12 cellular contexts compared by ENCODE assay signal in the genomic region with DNA sequence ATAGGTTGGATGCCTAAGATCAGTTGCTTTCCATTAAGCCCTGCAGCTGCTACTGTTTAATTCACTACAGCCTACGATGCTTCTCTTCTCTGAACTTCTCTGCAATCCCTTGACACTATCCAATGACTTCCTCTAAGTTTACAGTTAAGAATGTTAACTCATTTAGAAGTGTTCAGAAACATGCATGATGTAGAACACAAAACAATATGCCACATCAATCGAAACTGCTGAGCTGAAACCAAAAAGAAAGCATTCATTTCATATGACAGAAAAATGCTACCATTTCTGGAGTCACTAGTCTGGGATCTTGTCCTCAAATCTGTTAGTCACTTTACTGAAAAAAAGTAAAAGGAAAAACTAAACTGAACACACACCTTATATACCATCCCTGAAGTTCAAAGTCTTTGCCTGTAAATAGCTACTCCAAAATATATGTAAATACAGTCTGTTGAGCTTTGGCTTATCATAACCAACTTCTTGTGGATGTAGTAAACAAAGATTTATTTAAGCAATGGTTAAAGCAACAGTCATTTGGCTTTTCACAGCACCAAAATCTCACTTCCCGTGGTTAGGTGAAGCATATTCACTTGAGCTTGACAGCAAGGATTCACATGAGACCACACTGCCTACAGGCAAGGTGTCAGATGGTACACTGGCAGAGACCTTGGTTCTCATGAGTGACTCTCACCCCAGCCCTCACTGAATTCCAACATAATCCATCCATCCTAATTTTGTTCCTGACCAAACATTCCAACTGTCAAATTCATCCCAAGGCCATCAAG.
DNase-seq lines count a peak whose midpoint lies in the region; ATAC-seq, FAIRE-seq and TF ChIP-seq lines count a peak whose summit lies in the region.
"Had no signal": no experiment of that assay in that cellular context is flagged by ENCODE, and none has a peak within 500 bp of the region (broad histone marks: within the 10 kb centered on the region; RNA-seq: fewer than 3 reads in every experiment).

No MANE protein-coding gene starts in this region.

- H3K79me2 ChIP-seq in H9 (ENCODE audit: insufficient read depth, low read length) (no peaks in the 10 kb centered on the region), HepG2 (ENCODE audit: insufficient read depth, low read length) (no peaks in the 10 kb centered on the region)

- H3K36me3 Mint-ChIP-seq in H9 (ENCODE audit: insufficient read depth in 1 of 3, low read depth in 3 of 3) (no peaks in the 10 kb centered on the region), MCF 10A (ENCODE audit: insufficient read depth, unreplicated experiment) (no peaks in the 10 kb centered on the region)
- H3K36me3 Mint-ChIP-seq: IgD-negative memory B cell had no signal

- no peak for TF ChIP-seq RAD21 in HepG2 (CRISPR knock-in tag; IDR thresholded peaks at IDR 0.05)

- no peaks in the 10 kb centered on the region for H3K9me3 ChIP-seq in H9 (ENCODE audit: control insufficient read depth, low read depth, low read length)
- H3K9me3 ChIP-seq in HepG2 (ENCODE audit: low read length), result no peaks in the 10 kb centered on the region
- H3K9me3 ChIP-seq in transverse colon, result no peaks in the 10 kb centered on the region

- peak; percentile 92 for ATAC-seq in GM19043 (IDR thresholded peaks at IDR 0.05; ENCODE audit: low read depth, unreplicated experiment)
- peak; percentile 86 for ATAC-seq in HG02678 (IDR thresholded peaks at IDR 0.05; ENCODE audit: unreplicated experiment)
- ATAC-seq in HG03442 (IDR thresholded peaks at IDR 0.05; ENCODE audit: unreplicated experiment), result peak; percentile 91
- ATAC-seq in HepG2, result no peak

- peak; percentile 54 for DNase-seq in GM06990 (ENCODE audit: extremely low read depth, insufficient read length)
- no peak for DNase-seq in H9
- no peak for DNase-seq in HepG2 (ENCODE audit: low spot score)
- no peak for DNase-seq in transverse colon
- DNase-seq in MCF 10A (ENCODE audit: unreplicated experiment), result no peak
- DNase-seq: NCI-H2029 treated with DMSO at 0.1 percent for 48 hours; PC-9; stimulated activated naive CD4-positive, alpha-beta T cell had no signal

- no CpG with 5 or more reads among the region's 3 CpGs for WGBS in H9 (ENCODE audit: extremely low coverage, insufficient read length, low lambda C conversion rate)
- WGBS in HepG2 (ENCODE audit: low lambda C conversion rate), result 0% methylated on average over 3 of the region's 3 CpGs
- WGBS in transverse colon (ENCODE audit: low coverage in 1 of 2), 2 donors, result 63 to 66% methylated on average over 3 of the region's 3 CpGs

- TF ChIP-seq CTCF in GM06990 (IDR thresholded peaks at IDR 0.05; ENCODE audit: insufficient read depth, low read length, poor library complexity, severe bottlenecking) (no peak), H9 (conservative IDR thresholded peaks at IDR 0.05) (no peak), HepG2 (CRISPR knock-in tag; IDR thresholded peaks at IDR 0.05) (no peak), transverse colon (IDR thresholded peaks at IDR 0.05) (no peak), MCF 10A (IDR thresholded peaks at IDR 0.05; ENCODE audit: unreplicated experiment) (no peak)

- no peaks in the 10 kb centered on the region for H4K20me1 ChIP-seq in H9 (ENCODE audit: control insufficient read depth, insufficient read depth, insufficient read length)
- H4K20me1 ChIP-seq in HepG2 (ENCODE audit: insufficient read depth, low read length), result no peaks in the 10 kb centered on the region

- BruUV-seq in HepG2 (replicated peaks; lab: Mats Ljungman, UMichigan), result no TSS peak
- BruUV-seq in MCF 10A (replicated peaks; lab: Mats Ljungman, UMichigan), result no TSS peak

- H3K27ac ChIP-seq in H9 (ENCODE audit: insufficient read length, low read depth, low read length) (no peak overlapping the region), HepG2 (ENCODE audit: extremely low read length, insufficient read depth, low read length) (no peak overlapping the region), transverse colon (no peak overlapping the region)
- H3K27ac ChIP-seq: PC-9 had no signal

- H3K4me3 ChIP-seq in GM06990 (replicated peaks; ENCODE audit: low read depth, low read length), result no peak overlapping the region
- H3K4me3 ChIP-seq in HepG2 (replicated peaks in 1 of 3; ENCODE audit: insufficient read depth in 1 of 3, low read depth in 2 of 3, low read length in 3 of 3), result no peak overlapping the region
- H3K4me3 ChIP-seq in transverse colon, result no peak overlapping the region
- H3K4me3 ChIP-seq: PC-9 had no signal

- H4K5ac ChIP-seq in H9 (ENCODE audit: insufficient read length, low read depth, low read length), result no peak overlapping the region

- H3K27ac Mint-ChIP-seq in H9, result no peak overlapping the region
- no peak overlapping the region for H3K27ac Mint-ChIP-seq in MCF 10A (ENCODE audit: low read depth, unreplicated experiment)
- H3K27ac Mint-ChIP-seq: IgD-negative memory B cell had no signal

- FAIRE-seq in HepG2 (lab: Jason Lieb, UNC), result no peak

- no peak overlapping the region for H4K8ac ChIP-seq in H9 (replicated peaks; ENCODE audit: insufficient read length, low read depth, low read length)

- intact Hi-C loops in HepG2 (cut with micrococcal nuclease; ENCODE audit: unreplicated experiment) (no loop called here), transverse colon (cut with DNase I; ENCODE audit: low total_unique reads) (no loop called here), MCF 10A (cut with micrococcal nuclease) (no loop called here)

- CTCF ChIA-PET in HepG2 (lab: Yijun Ruan, JAX; ENCODE audit: low intra/inter-chr PET ratio, low total read pairs) (no interaction called here), MCF 10A (lab: Yijun Ruan, JAX) (interaction anchor here (0.6 kb wide), 1 partner anchor 313 kb away, joined by 3 read pairs; no protein-coding TSS in a partner anchor)

- H3K9ac ChIP-seq in H9 (ENCODE audit: extremely low read depth, insufficient read length, low read length) (no peak overlapping the region), HepG2 (ENCODE audit: insufficient read depth, low read depth, low read length) (no peak overlapping the region)

- no peak overlapping the region for H2AFZ ChIP-seq in H9 (ENCODE audit: low read length)
- H2AFZ ChIP-seq in HepG2 (ENCODE audit: low read length), result no peak overlapping the region
- H2AFZ ChIP-seq: PC-9 had no signal

- H3K23me2 ChIP-seq in H9 (ENCODE audit: insufficient read length, low read depth, low read length, poor library complexity, severe bottlenecking), result no peaks in the 10 kb centered on the region

- H3K27me3 Mint-ChIP-seq in H9 (ENCODE audit: low read depth) (peaks cover 6% of the 10 kb centered on the region), MCF 10A (ENCODE audit: insufficient read depth, unreplicated experiment) (no peaks in the 10 kb centered on the region)
- H3K27me3 Mint-ChIP-seq: IgD-negative memory B cell had no signal

- H2BK5ac ChIP-seq in H9 (ENCODE audit: insufficient read length, low read length), result no peak overlapping the region

- no peak overlapping the region for H3K18ac ChIP-seq in H9 (ENCODE audit: insufficient read length, low read depth, low read length)

- H2BK12ac ChIP-seq in H9 (ENCODE audit: insufficient read length, low read depth, low read length), result no peak overlapping the region

- H3K23ac ChIP-seq in H9 (ENCODE audit: insufficient read length, low read depth, low read length), result no peak overlapping the region

- H2BK20ac ChIP-seq in H9 (ENCODE audit: low read depth, low read length, poor library complexity, severe bottlenecking), result no peak overlapping the region

- no peak overlapping the region for H2BK120ac ChIP-seq in H9 (ENCODE audit: low read depth, low read length, poor library complexity, severe bottlenecking)

- no peak overlapping the region for H3K4ac ChIP-seq in H9 (ENCODE audit: low read depth, low read length)

- no peak overlapping the region for H3K56ac ChIP-seq in H9 (ENCODE audit: insufficient read length, low read depth, low read length)

- POLR2A ChIA-PET in HepG2 (lab: Yijun Ruan, JAX), result no interaction called here
- POLR2A ChIA-PET in MCF 10A (lab: Yijun Ruan, JAX), result no interaction called here

- H3K36me3 ChIP-seq in GM06990 (ENCODE audit: control insufficient read depth, insufficient read depth, low read length) (no peaks in the 10 kb centered on the region), HepG2 (replicated peaks in 1 of 2; ENCODE audit: control insufficient read depth in 1 of 2, insufficient read depth in 2 of 2, low read length in 2 of 2) (no peaks in the 10 kb centered on the region), transverse colon (no peaks in the 10 kb centered on the region)

- H2BK15ac ChIP-seq in H9 (ENCODE audit: low read depth, low read length), result no peak overlapping the region

- H3K4me3 Mint-ChIP-seq in H9, result no peak overlapping the region
- no peak overlapping the region for H3K4me3 Mint-ChIP-seq in MCF 10A (ENCODE audit: unreplicated experiment)
- H3K4me3 Mint-ChIP-seq: IgD-negative memory B cell had no signal

- H4K91ac ChIP-seq in H9 (ENCODE audit: insufficient read length, low read depth, low read length), result no peak overlapping the region

- no peak overlapping the region for H3K14ac ChIP-seq in H9 (ENCODE audit: insufficient read depth, low read length)

- no peaks in the 10 kb centered on the region for H3K9me3 Mint-ChIP-seq in H9
- no peaks in the 10 kb centered on the region for H3K9me3 Mint-ChIP-seq in MCF 10A (ENCODE audit: unreplicated experiment)

- TF ChIP-seq EP300 in HepG2 (IDR thresholded peaks at IDR 0.05; ENCODE audit: low read depth in 2 of 2, low read length in 2 of 2) (no peak), HepG2 (CRISPR knock-in tag; IDR thresholded peaks at IDR 0.05; ENCODE audit: borderline replicate concordance) (no peak), transverse colon (IDR thresholded peaks at IDR 0.05; ENCODE audit: low read depth) (no peak)

- H3K27me3 ChIP-seq in GM06990 (replicated peaks; ENCODE audit: control insufficient read depth, insufficient read depth, low read length) (no peaks in the 10 kb centered on the region), H9 (ENCODE audit: insufficient read depth, low read length) (no peaks in the 10 kb centered on the region), HepG2 (ENCODE audit: control insufficient read depth in 1 of 2, insufficient read depth in 2 of 2, low read length in 2 of 2) (no peaks in the 10 kb centered on the region), transverse colon (no peaks in the 10 kb centered on the region)

- no peak overlapping the region for H3T11ph ChIP-seq in H9 (ENCODE audit: low read length)

- H3K4me1 ChIP-seq in H9 (ENCODE audit: insufficient read depth, low read length) (no peaks in the 10 kb centered on the region), HepG2 (ENCODE audit: insufficient read depth, low read length) (no peaks in the 10 kb centered on the region), transverse colon (peaks cover 0 to 4% (median 0%) of the 10 kb centered on the region in 4 donors)

- TF ChIP-seq POLR2A in HepG2 (IDR thresholded peaks at IDR 0.05; ENCODE audit: insufficient read depth in 1 of 2, low read depth in 2 of 2, low read length in 2 of 2), result no peak
- TF ChIP-seq POLR2A in transverse colon (IDR thresholded peaks at IDR 0.05), result no peak

- H3K79me1 ChIP-seq in H9 (ENCODE audit: insufficient read depth, low read depth, low read length, poor library complexity, severe bottlenecking), result no peaks in the 10 kb centered on the region

- H3K4me1 Mint-ChIP-seq in H9 (peaks cover 2% of the 10 kb centered on the region in 2 experiments; a peak in 1 of 4 replicates), MCF 10A (ENCODE audit: insufficient read depth, unreplicated experiment) (no peaks in the 10 kb centered on the region)
- H3K4me1 Mint-ChIP-seq: IgD-negative memory B cell had no signal

- H3K4me2 ChIP-seq in H9 (ENCODE audit: insufficient read depth, insufficient read length, low read length) (no peak overlapping the region), HepG2 (ENCODE audit: low read depth, low read length) (no peak overlapping the region)
- H3K4me2 ChIP-seq: PC-9 had no signal

- H2AK5ac ChIP-seq in H9 (ENCODE audit: insufficient read length, low read length), result no peak overlapping the region

- in situ Hi-C loops in HepG2 (cut with HindIII; ENCODE audit: extremely low pct_ligation_motif_present, low pct_unique_long_range_greater_than_20kb) (no loop called here), transverse colon (cut with MboI; ENCODE audit: low pct_ligation_motif_present in 1 of 4, low pct_unique_long_range_greater_than_20kb in 1 of 4, low sequenced_read_pairs in 3 of 4) (no loop called here)
